In the genomic region with DNA sequence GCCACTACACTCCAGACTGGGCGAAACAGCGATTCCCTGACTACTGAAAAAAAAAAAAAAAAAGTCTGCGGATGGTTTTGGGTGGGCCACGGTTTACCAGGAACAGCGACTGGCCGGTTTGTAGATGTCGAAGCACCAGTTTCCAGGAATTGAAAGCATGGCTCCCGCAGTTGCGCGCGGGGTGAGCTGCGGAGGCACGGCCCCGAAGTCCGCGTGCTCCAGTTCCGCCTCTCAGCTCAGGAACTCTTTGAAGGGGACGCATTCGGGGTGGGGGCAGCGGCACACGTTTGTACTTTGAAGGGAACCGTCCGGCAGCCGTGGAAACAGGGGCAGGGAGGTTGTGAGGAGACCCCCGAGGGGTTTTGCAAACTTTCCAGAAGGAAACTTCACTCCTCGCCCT, we compare ENCODE assay signal across 1 cellular context.
TF ChIP-seq lines count a peak whose summit lies in the region.

No MANE protein-coding gene starts in this region.

TF ChIP-seq in H1, 55 proteins besides CTCF, POLR2A, EP300 and RAD21:
- TF ChIP-seq KDM4A (IDR thresholded peaks at IDR 0.05; ENCODE audit: low read depth, low read length, severe bottlenecking) (no peak), JUND (IDR thresholded peaks at IDR 0.05; ENCODE audit: low read length) (no peak), GABPA (IDR thresholded peaks at IDR 0.05; ENCODE audit: borderline replicate concordance, insufficient read depth, low read length) (no peak)
